In the genomic region with DNA sequence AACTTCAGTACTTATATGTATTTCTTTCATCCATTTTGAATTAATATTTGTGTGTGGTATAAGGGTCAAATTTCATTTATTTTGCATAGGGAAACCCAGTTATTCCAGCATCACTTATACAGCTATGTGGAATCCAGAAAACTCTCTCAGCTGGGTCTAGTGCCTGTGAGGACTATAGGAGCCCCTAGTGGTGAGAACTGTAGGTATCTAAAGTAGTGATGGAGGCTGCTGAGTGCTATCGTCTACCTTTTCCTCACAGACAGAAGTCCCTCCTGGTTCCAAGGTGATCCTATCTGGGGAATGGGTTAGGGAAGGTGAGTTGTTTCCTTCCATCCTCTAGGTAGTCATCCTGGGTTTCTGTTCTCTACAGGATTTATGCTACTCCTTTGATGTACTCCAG, we compare ENCODE assay signal across 10 cellular contexts.
DNase-seq lines count a peak whose midpoint lies in the region; ATAC-seq and TF ChIP-seq lines count a peak whose summit lies in the region.
"Had no signal": no experiment of that assay in that cellular context is flagged by ENCODE, and none has a peak within 500 bp of the region (broad histone marks: within the 10 kb centered on the region; RNA-seq: fewer than 3 reads in every experiment).

No MANE protein-coding gene starts in this region.

- peak; percentile 73 for ATAC-seq in GM19351 (IDR thresholded peaks at IDR 0.05; ENCODE audit: unreplicated experiment)
- ATAC-seq in esophagus mucosa, result no peak
- no peak for ATAC-seq in GM19397 (IDR thresholded peaks at IDR 0.05; ENCODE audit: unreplicated experiment)
- ATAC-seq: psoas muscle had no signal

- H3K4me2 ChIP-seq in OCI-LY3 (ENCODE audit: low read length), result peak overlapping the region; percentile 34

- no peaks in the 10 kb centered on the region for H3K79me2 ChIP-seq in OCI-LY3 (ENCODE audit: low read length)

- no peak overlapping the region for H3K4me3 ChIP-seq in BE2C (ENCODE audit: low read depth, low read length)
- H3K4me3 ChIP-seq in OCI-LY3 (ENCODE audit: low read length), result no peak overlapping the region
- no peak overlapping the region for H3K4me3 ChIP-seq in foreskin fibroblast (ENCODE audit: low read depth in 1 of 2, low read length in 2 of 2)
- H3K4me3 ChIP-seq: psoas muscle had no signal

- DNase-seq in BE2C, result no peak
- peak in 1 of 2 donors; percentile 31 for DNase-seq in foreskin fibroblast
- no peak for DNase-seq in activated naive CD4-positive, alpha-beta T cell treated with anti-CD3 and anti-CD28 coated beads, Interleukin-2, amount 50 U/mL, for 16 hours
- no peak for DNase-seq in pons (ENCODE audit: low spot score)
- DNase-seq: KG1, psoas muscle had no signal

- TF ChIP-seq CTCF in BE2C (IDR thresholded peaks at IDR 0.05; ENCODE audit: low read depth, low read length) (peak; percentile 58), OCI-LY3 (IDR thresholded peaks at IDR 0.05; ENCODE audit: low read depth, low read length) (peak; percentile 63), foreskin fibroblast (IDR thresholded peaks at IDR 0.05; ENCODE audit: low read depth, low read length) (peak; percentile 29)

- H3K36me3 ChIP-seq in BE2C, result no peaks in the 10 kb centered on the region
- peaks cover 15% of the 10 kb centered on the region for H3K36me3 ChIP-seq in OCI-LY3 (replicated peaks; ENCODE audit: low read depth, low read length)

- H3K9me3 ChIP-seq in BE2C, result no peaks in the 10 kb centered on the region
- 0 out of 2 replicates have a peak, but pooled peaks cover 5% of the 10 kb centered on the region for H3K9me3 ChIP-seq in OCI-LY3 (ENCODE audit: insufficient read depth, low read length)

- no peaks in the 10 kb centered on the region for H4K20me1 ChIP-seq in OCI-LY3 (ENCODE audit: insufficient read depth, low read length)

- H3K4me1 ChIP-seq in BE2C (no peaks in the 10 kb centered on the region; the same call in 1 of the 2 replicates), OCI-LY3 (ENCODE audit: low read length) (peaks cover 3% of the 10 kb centered on the region; the same call in 1 of the 2 replicates)
- H3K4me1 ChIP-seq: psoas muscle had no signal

- H3K27ac ChIP-seq in OCI-LY3 (ENCODE audit: low read length), result no peak overlapping the region
- H3K27ac ChIP-seq: psoas muscle had no signal

- H3K9ac ChIP-seq in OCI-LY3 (ENCODE audit: low read length), result no peak overlapping the region

- H3K27me3 ChIP-seq in BE2C (no peaks in the 10 kb centered on the region), OCI-LY3 (ENCODE audit: low read depth, low read length) (no peaks in the 10 kb centered on the region)

- peak overlapping the region; percentile 79 for H2AFZ ChIP-seq in OCI-LY3 (ENCODE audit: low read depth, low read length)
